Comparison of ENCODE assay signal across 18 cellular contexts in genomic region chr12:39435531-39435930, GRCh38.
"Had no signal": no experiment of that assay in that cellular context is flagged by ENCODE, and none has a peak within 500 bp of the region (broad histone marks: within the 10 kb centered on the region; RNA-seq: fewer than 3 reads in every experiment).

No MANE protein-coding gene starts in this region.

- H3K27me3 ChIP-seq: gastrocnemius medialis had no signal

- H3K9me3 Mint-ChIP-seq: endodermal cell; naive thymus-derived CD4-positive, alpha-beta T cell; nephron progenitor cell had no signal

- H3K9me3 ChIP-seq: gastrocnemius medialis, neutrophil, psoas muscle had no signal

- H3K27ac Mint-ChIP-seq: endodermal cell; naive thymus-derived CD4-positive, alpha-beta T cell; nephron progenitor cell had no signal

- DNase-seq: effector CD4-positive, alpha-beta T cell; endodermal cell; erythroblast; gastrocnemius medialis; islet precursor cell; mammary epithelial cell; naive thymus-derived CD4-positive, alpha-beta T cell; nephron progenitor cell; psoas muscle; retina; stimulated activated CD4-positive, alpha-beta T cell treated with anti-CD3 and anti-CD28 coated beads, Interleukin-12 subunit alpha, Interleukin-12 subunit beta, amount 100 ng/mL, for 4 hours; stimulated activated naive CD4-positive, alpha-beta T cell; trophoblast cell had no signal

- H3K4me3 ChIP-seq: coronary artery, gastrocnemius medialis, psoas muscle, skin epidermis had no signal

- H3K36me3 ChIP-seq: gastrocnemius medialis, neutrophil had no signal

- ATAC-seq: gastrocnemius medialis; left lobe of liver; naive thymus-derived CD4-positive, alpha-beta T cell; psoas muscle; sciatic nerve had no signal

- H3K27ac ChIP-seq: coronary artery, gastrocnemius medialis, neutrophil, psoas muscle, skin epidermis had no signal

- H3K36me3 Mint-ChIP-seq: naive thymus-derived CD4-positive, alpha-beta T cell had no signal
